In the genomic region with DNA sequence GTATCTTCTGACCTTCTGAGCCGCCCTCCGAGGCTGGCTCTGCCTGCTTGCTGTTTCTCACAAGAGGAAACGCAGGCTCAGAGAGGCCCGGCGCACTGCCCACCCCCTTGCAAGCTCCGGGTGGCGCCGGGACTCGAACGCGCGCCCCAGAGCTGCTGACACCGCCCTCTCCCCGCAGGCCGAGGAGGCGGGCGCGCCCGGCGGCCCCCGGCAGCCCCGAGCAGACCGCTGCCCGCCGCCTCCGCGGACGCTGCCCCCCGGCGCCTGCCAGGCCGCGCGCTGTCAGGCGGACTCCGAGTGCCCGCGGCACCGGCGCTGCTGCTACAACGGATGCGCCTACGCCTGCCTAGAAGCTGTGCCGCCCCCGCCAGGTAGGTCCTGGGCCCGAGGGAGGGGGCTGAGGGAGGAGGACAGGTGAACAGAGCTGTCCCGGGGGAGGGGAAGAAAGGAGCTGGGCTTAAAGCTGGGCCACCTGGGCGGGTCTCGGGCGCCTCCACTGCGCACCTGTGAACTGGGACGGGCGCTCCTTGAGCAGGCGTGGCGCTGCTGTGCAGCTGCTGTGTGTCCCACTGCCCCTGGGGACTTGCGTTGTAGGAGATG, we compare ENCODE assay signal across 13 cellular contexts. TPM values are rescaled to one million over a fixed set of nuclear protein-coding genes. Genes with fewer than 3 reads are reported as not detected.
DNase-seq lines count a peak whose midpoint lies in the region; ATAC-seq, FAIRE-seq and TF ChIP-seq lines count a peak whose summit lies in the region.
"Had no signal": no experiment of that assay in that cellular context is flagged by ENCODE, and none has a peak within 500 bp of the region (broad histone marks: within the 10 kb centered on the region; RNA-seq: fewer than 3 reads in every experiment).

No MANE protein-coding gene starts in this region.

- ATAC-seq in mucosa of descending colon: peak; percentile 96
- ATAC-seq in GM19035 (IDR thresholded peaks at IDR 0.05; ENCODE audit: unreplicated experiment): no peak
- ATAC-seq: GM12878 had no signal

- peaks cover 3% of the 10 kb centered on the region for H3K4me1 ChIP-seq in mucosa of descending colon (ENCODE audit: low read depth)

- CTCF ChIA-PET in Calu3 (lab: Charles Lee): interaction anchor here (0.7 to 1.6 kb wide), 4 partner anchors 8 to 193 kb away, joined by 3 read pairs; a partner anchor contains a TSS

- peaks cover 4% of the 10 kb centered on the region for H3K9me3 ChIP-seq in mucosa of descending colon

- no peaks in the 10 kb centered on the region for H3K9me3 Mint-ChIP-seq in Calu3 (ENCODE audit: low read depth, unreplicated experiment)
- H3K9me3 Mint-ChIP-seq: type B pancreatic cell had no signal

- H3K4me3 ChIP-seq in coronary artery (peak overlapping the region; percentile 56), mucosa of descending colon (no peak overlapping the region)
- H3K4me3 ChIP-seq: GM12878 had no signal

- no peaks in the 10 kb centered on the region for H3K4me1 Mint-ChIP-seq in Calu3 (ENCODE audit: low read depth, unreplicated experiment)
- H3K4me1 Mint-ChIP-seq: CD14-positive monocyte had no signal

- no peak for TF ChIP-seq POLR2A in GM12892 (IDR thresholded peaks at IDR 0.05; ENCODE audit: low read depth, low read length)

- no peaks in the 10 kb centered on the region for H3K36me3 ChIP-seq in mucosa of descending colon (ENCODE audit: low read depth)

- peak overlapping the region; percentile 52 for H3K4me3 Mint-ChIP-seq in Calu3 (ENCODE audit: low read depth, unreplicated experiment)
- H3K4me3 Mint-ChIP-seq: type B pancreatic cell had no signal

- FAIRE-seq in GM12892 (lab: Jason Lieb, UNC): no peak
- FAIRE-seq: endothelial cell of umbilical vein, GM12878 had no signal

- DNase-seq in Calu3: peak; percentile 73
- DNase-seq in NCI-H1930 (lab: John Stamatoyannopoulos, UW): peak; percentile 52 to 62
- DNase-seq in coronary artery (ENCODE audit: low spot score): no peak
- DNase-seq in mucosa of descending colon: peak; percentile 86 to 87 (median 87)
- DNase-seq in NCI-H2196 treated with DMSO at 0.1 percent for 48 hours (lab: John Stamatoyannopoulos, UW; ENCODE audit: unreplicated experiment): no peak
- DNase-seq in AG08395 (ENCODE audit: low spot score): no peak
- no peak for DNase-seq in GM12892 (ENCODE audit: insufficient read length)
- DNase-seq: kidney glomerular epithelial cell had no signal

- H3K36me3 Mint-ChIP-seq in Calu3 (ENCODE audit: insufficient read depth, unreplicated experiment): no peaks in the 10 kb centered on the region
- H3K36me3 Mint-ChIP-seq: CD14-positive monocyte, type B pancreatic cell had no signal

- no peak for TF ChIP-seq CTCF in Calu3 (IDR thresholded peaks at IDR 0.05; ENCODE audit: unreplicated experiment)
- no peak for TF ChIP-seq CTCF in coronary artery (IDR thresholded peaks at IDR 0.05)
- TF ChIP-seq CTCF in mucosa of descending colon (IDR thresholded peaks at IDR 0.05): no peak

- H3K27ac Mint-ChIP-seq in Calu3 (ENCODE audit: unreplicated experiment): no peak overlapping the region
- H3K27ac Mint-ChIP-seq: CD14-positive monocyte, type B pancreatic cell had no signal

- intact Hi-C loops in Calu3 (cut with micrococcal nuclease; ENCODE audit: unreplicated experiment): no loop called here
- intact Hi-C loops in mucosa of descending colon (cut with DNase I, micrococcal nuclease): no loop called here

- H3K27ac ChIP-seq in coronary artery: peak overlapping the region in 1 of 2 donors; percentile 7

- peaks cover 57% of the 10 kb centered on the region for H3K27me3 Mint-ChIP-seq in Calu3 (ENCODE audit: unreplicated experiment)

- BruUV-seq in Calu3 (replicated peaks; lab: Mats Ljungman, UMichigan): no TSS peak

RNA-seq across cellular contexts. Expression of a gene that starts 18.2 kb away (rescaled TPM):
- total RNA-seq in Calu3 (2022) (0.47 TPM in 1 of 2 replicates, not detected in the other), mucosa of descending colon (10 to 100 TPM in 2 of 3 donors, 1 to 10 TPM in 1; 7.5 to 30.5 (median 10.9) TPM)
- polyA plus RNA-seq in GM12892 (2012; ENCODE audit: missing spikeins): not detected
- total RNA-seq: endothelial cell of umbilical vein, GM12878 had no signal
- polyA plus RNA-seq: CD14-positive monocyte, endothelial cell of umbilical vein, GM12878 had no signal

RNA-seq across cellular contexts. Expression of a gene that starts 55.5 kb away (rescaled TPM):
- total RNA-seq in Calu3 (2022): 30.5 and 33.9 TPM in 2 replicates
- 100 to 1,000 TPM in 2 of 3 donors, 10 to 100 TPM in 1; 98.8 to 322 (median 159) TPM for total RNA-seq in mucosa of descending colon
- polyA plus RNA-seq in GM12892 (2012; ENCODE audit: missing spikeins): 0.15 TPM
- total RNA-seq: endothelial cell of umbilical vein, GM12878 had no signal
- polyA plus RNA-seq: CD14-positive monocyte, endothelial cell of umbilical vein had no signal

Comparison
In these comparisons a context has a peak if more than half of its experiments do, and no peak if none do; other contexts are left out.
1. DNase-seq: peak in Calu3 (single experiment), NCI-H1930 (2 of 2) and mucosa of descending colon (3 of 3); none in coronary artery (single experiment), NCI-H2196 treated with DMSO at 0.1 percent for 48 hours (single experiment), AG08395 (single experiment) and GM12892 (single experiment).